17 cellular contexts compared by ENCODE assay signal in the genomic region with DNA sequence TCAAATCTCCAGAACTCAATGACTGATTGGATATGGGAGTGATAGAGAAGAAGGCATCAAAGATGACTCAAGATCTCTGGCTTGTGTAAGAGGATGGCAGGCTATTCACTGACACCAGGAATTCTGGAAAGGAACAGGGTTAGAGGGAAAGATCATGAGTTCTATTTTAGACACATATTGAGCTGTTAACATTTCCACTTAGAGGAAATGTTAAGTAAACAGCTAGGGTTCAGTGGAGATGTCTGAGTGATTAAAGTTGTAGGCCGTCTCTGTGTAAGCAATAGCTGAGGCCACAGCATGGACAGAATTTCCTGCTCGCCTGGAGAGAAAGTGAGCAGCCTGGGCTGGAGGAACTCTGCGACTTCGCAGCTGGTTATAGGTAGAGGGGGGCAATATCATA. TPM values are rescaled to one million over a fixed set of nuclear protein-coding genes. Genes with fewer than 3 reads are reported as not detected.
DNase-seq lines count a peak whose midpoint lies in the region; ATAC-seq and TF ChIP-seq lines count a peak whose summit lies in the region.
"Had no signal": no experiment of that assay in that cellular context is flagged by ENCODE, and none has a peak within 500 bp of the region (broad histone marks: within the 10 kb centered on the region; RNA-seq: fewer than 3 reads in every experiment).

No MANE protein-coding gene starts in this region.

- H3K4me3 Mint-ChIP-seq in activated naive CD8-positive, alpha-beta T cell: no peak overlapping the region
- H3K4me3 Mint-ChIP-seq in activated naive CD8-positive, alpha-beta T cell treated with anti-CD3 and anti-CD28 coated beads for 36 hours: no peak overlapping the region
- no peak overlapping the region for H3K4me3 Mint-ChIP-seq in activated T-helper 1 cell treated with anti-CD3 and anti-CD28 coated beads, Interleukin-12 subunit alpha, Interleukin-12 subunit beta, Interleukin-2, Interleukin-4 antibody, amounts not matched to agents 30 ng/mL and 10 ng/mL and 1 ng/mL, durations not matched to agents 14 hours and 24 hours and 36 hours
- H3K4me3 Mint-ChIP-seq in stimulated activated memory B cell treated with anti-CD40 and anti-IgM and Interleukin-4, amounts not matched to agents 10 μg/mL and 1 μg/mL and 100 μg/mL, for 72 hours: no peak overlapping the region
- H3K4me3 Mint-ChIP-seq in progenitor cell of endocrine pancreas (ENCODE audit: low read depth): no peak overlapping the region

- peaks cover 22% of the 10 kb centered on the region for H3K36me3 Mint-ChIP-seq in activated naive CD8-positive, alpha-beta T cell
- H3K36me3 Mint-ChIP-seq in activated naive CD8-positive, alpha-beta T cell treated with anti-CD3 and anti-CD28 coated beads for 36 hours: peaks cover 43% of the 10 kb centered on the region
- peaks cover 40% of the 10 kb centered on the region for H3K36me3 Mint-ChIP-seq in activated T-helper 1 cell treated with anti-CD3 and anti-CD28 coated beads, Interleukin-12 subunit alpha, Interleukin-12 subunit beta, Interleukin-2, Interleukin-4 antibody, amounts not matched to agents 30 ng/mL and 10 ng/mL and 1 ng/mL, durations not matched to agents 14 hours and 24 hours and 36 hours (ENCODE audit: low read depth)
- peaks cover 58% of the 10 kb centered on the region for H3K36me3 Mint-ChIP-seq in stimulated activated memory B cell treated with anti-CD40 and anti-IgM and Interleukin-4, amounts not matched to agents 10 μg/mL and 1 μg/mL and 100 μg/mL, for 72 hours
- no peaks in the 10 kb centered on the region for H3K36me3 Mint-ChIP-seq in progenitor cell of endocrine pancreas (ENCODE audit: insufficient read depth)

- TF ChIP-seq CTCF in progenitor cell of endocrine pancreas (IDR thresholded peaks at IDR 0.05; ENCODE audit: unreplicated experiment): no peak

- no peaks in the 10 kb centered on the region for H3K9me3 Mint-ChIP-seq in activated naive CD8-positive, alpha-beta T cell (ENCODE audit: low read depth)
- no peaks in the 10 kb centered on the region for H3K9me3 Mint-ChIP-seq in activated naive CD8-positive, alpha-beta T cell treated with anti-CD3 and anti-CD28 coated beads for 36 hours
- no peaks in the 10 kb centered on the region for H3K9me3 Mint-ChIP-seq in activated T-helper 1 cell treated with anti-CD3 and anti-CD28 coated beads, Interleukin-12 subunit alpha, Interleukin-12 subunit beta, Interleukin-2, Interleukin-4 antibody, amounts not matched to agents 30 ng/mL and 10 ng/mL and 1 ng/mL, durations not matched to agents 14 hours and 24 hours and 36 hours
- no peaks in the 10 kb centered on the region for H3K9me3 Mint-ChIP-seq in stimulated activated memory B cell treated with anti-CD40 and anti-IgM and Interleukin-4, amounts not matched to agents 10 μg/mL and 1 μg/mL and 100 μg/mL, for 72 hours
- no peaks in the 10 kb centered on the region for H3K9me3 Mint-ChIP-seq in progenitor cell of endocrine pancreas (ENCODE audit: low read depth)
- H3K9me3 Mint-ChIP-seq: activated T-helper 2 cell treated with anti-CD3 and anti-CD28 coated beads, Interferon-gamma antibody, Interleukin-2, Interleukin-4, amounts not matched to agents 10 μg/mL and 5 μg/mL and 100 μg/mL, durations not matched to agents 14 hours and 24 hours and 36 hours had no signal

- no peak for DNase-seq in activated naive CD8-positive, alpha-beta T cell treated with anti-CD3 and anti-CD28 coated beads for 36 hours
- no peak for DNase-seq in activated T-helper 1 cell treated with anti-CD3 and anti-CD28 coated beads, Interleukin-12 subunit alpha, Interleukin-12 subunit beta, Interleukin-2, Interleukin-4 antibody, amounts not matched to agents 30 ng/mL and 10 ng/mL and 1 ng/mL, durations not matched to agents 14 hours and 24 hours and 36 hours (ENCODE audit: low spot score)
- DNase-seq in kidney tubule cell (ENCODE audit: low spot score) (peak; percentile 25), progenitor cell of endocrine pancreas (ENCODE audit: low spot score, unreplicated experiment) (no peak), amygdala (lab: John Stamatoyannopoulos, UW) (no peak)
- DNase-seq: Caco-2, foreskin keratinocyte, NCI-H187, NCI-H226, right cardiac atrium, RPMI8226, uterus had no signal

- peaks cover 32% of the 10 kb centered on the region for H3K4me1 Mint-ChIP-seq in activated naive CD8-positive, alpha-beta T cell (ENCODE audit: low read depth)
- peaks cover 24% of the 10 kb centered on the region for H3K4me1 Mint-ChIP-seq in activated naive CD8-positive, alpha-beta T cell treated with anti-CD3 and anti-CD28 coated beads for 36 hours
- peaks cover 28% of the 10 kb centered on the region for H3K4me1 Mint-ChIP-seq in activated T-helper 1 cell treated with anti-CD3 and anti-CD28 coated beads, Interleukin-12 subunit alpha, Interleukin-12 subunit beta, Interleukin-2, Interleukin-4 antibody, amounts not matched to agents 30 ng/mL and 10 ng/mL and 1 ng/mL, durations not matched to agents 14 hours and 24 hours and 36 hours (ENCODE audit: low read depth)
- peaks cover 74% of the 10 kb centered on the region for H3K4me1 Mint-ChIP-seq in stimulated activated memory B cell treated with anti-CD40 and anti-IgM and Interleukin-4, amounts not matched to agents 10 μg/mL and 1 μg/mL and 100 μg/mL, for 72 hours
- H3K4me1 Mint-ChIP-seq in progenitor cell of endocrine pancreas (ENCODE audit: low read depth): no peaks in the 10 kb centered on the region

- no peak for ATAC-seq in stimulated activated memory B cell treated with anti-CD40 and anti-IgM and Interleukin-4, amounts not matched to agents 10 μg/mL and 1 μg/mL and 100 μg/mL, for 72 hours
- no peak for ATAC-seq in SK-N-SH treated with all-trans-retinoic acid at 6 μM for 48 hours
- ATAC-seq: foreskin keratinocyte had no signal

- intact Hi-C loops in activated T-helper 1 cell treated with anti-CD3 and anti-CD28 coated beads, Interleukin-12 subunit alpha, Interleukin-12 subunit beta, Interleukin-2, Interleukin-4 antibody, amounts not matched to agents 30 ng/mL and 10 ng/mL and 1 ng/mL, durations not matched to agents 14 hours and 24 hours and 36 hours (cut with micrococcal nuclease): no loop called here

- H3K27me3 Mint-ChIP-seq in activated naive CD8-positive, alpha-beta T cell: no peaks in the 10 kb centered on the region
- no peaks in the 10 kb centered on the region for H3K27me3 Mint-ChIP-seq in activated naive CD8-positive, alpha-beta T cell treated with anti-CD3 and anti-CD28 coated beads for 36 hours
- no peaks in the 10 kb centered on the region for H3K27me3 Mint-ChIP-seq in activated T-helper 1 cell treated with anti-CD3 and anti-CD28 coated beads, Interleukin-12 subunit alpha, Interleukin-12 subunit beta, Interleukin-2, Interleukin-4 antibody, amounts not matched to agents 30 ng/mL and 10 ng/mL and 1 ng/mL, durations not matched to agents 14 hours and 24 hours and 36 hours (ENCODE audit: insufficient read depth)
- no peaks in the 10 kb centered on the region for H3K27me3 Mint-ChIP-seq in stimulated activated memory B cell treated with anti-CD40 and anti-IgM and Interleukin-4, amounts not matched to agents 10 μg/mL and 1 μg/mL and 100 μg/mL, for 72 hours
- H3K27me3 Mint-ChIP-seq in progenitor cell of endocrine pancreas: peaks cover 14% of the 10 kb centered on the region

- peak overlapping the region; percentile 30 for H3K27ac Mint-ChIP-seq in activated naive CD8-positive, alpha-beta T cell
- H3K27ac Mint-ChIP-seq in activated naive CD8-positive, alpha-beta T cell treated with anti-CD3 and anti-CD28 coated beads for 36 hours: no peak overlapping the region
- H3K27ac Mint-ChIP-seq in activated T-helper 1 cell treated with anti-CD3 and anti-CD28 coated beads, Interleukin-12 subunit alpha, Interleukin-12 subunit beta, Interleukin-2, Interleukin-4 antibody, amounts not matched to agents 30 ng/mL and 10 ng/mL and 1 ng/mL, durations not matched to agents 14 hours and 24 hours and 36 hours: peak overlapping the region; percentile 50
- peak overlapping the region; percentile 83 for H3K27ac Mint-ChIP-seq in stimulated activated memory B cell treated with anti-CD40 and anti-IgM and Interleukin-4, amounts not matched to agents 10 μg/mL and 1 μg/mL and 100 μg/mL, for 72 hours
- no peak overlapping the region for H3K27ac Mint-ChIP-seq in progenitor cell of endocrine pancreas

TF ChIP-seq in SK-N-SH treated with all-trans-retinoic acid at 6 μM for 48 hours, 23 proteins besides CTCF, POLR2A, EP300 and RAD21 (continues in another document):
- TF ChIP-seq ZNF8 (CRISPR knock-in tag; IDR thresholded peaks at IDR 0.05): no peak
- TF ChIP-seq, protein P1, sequence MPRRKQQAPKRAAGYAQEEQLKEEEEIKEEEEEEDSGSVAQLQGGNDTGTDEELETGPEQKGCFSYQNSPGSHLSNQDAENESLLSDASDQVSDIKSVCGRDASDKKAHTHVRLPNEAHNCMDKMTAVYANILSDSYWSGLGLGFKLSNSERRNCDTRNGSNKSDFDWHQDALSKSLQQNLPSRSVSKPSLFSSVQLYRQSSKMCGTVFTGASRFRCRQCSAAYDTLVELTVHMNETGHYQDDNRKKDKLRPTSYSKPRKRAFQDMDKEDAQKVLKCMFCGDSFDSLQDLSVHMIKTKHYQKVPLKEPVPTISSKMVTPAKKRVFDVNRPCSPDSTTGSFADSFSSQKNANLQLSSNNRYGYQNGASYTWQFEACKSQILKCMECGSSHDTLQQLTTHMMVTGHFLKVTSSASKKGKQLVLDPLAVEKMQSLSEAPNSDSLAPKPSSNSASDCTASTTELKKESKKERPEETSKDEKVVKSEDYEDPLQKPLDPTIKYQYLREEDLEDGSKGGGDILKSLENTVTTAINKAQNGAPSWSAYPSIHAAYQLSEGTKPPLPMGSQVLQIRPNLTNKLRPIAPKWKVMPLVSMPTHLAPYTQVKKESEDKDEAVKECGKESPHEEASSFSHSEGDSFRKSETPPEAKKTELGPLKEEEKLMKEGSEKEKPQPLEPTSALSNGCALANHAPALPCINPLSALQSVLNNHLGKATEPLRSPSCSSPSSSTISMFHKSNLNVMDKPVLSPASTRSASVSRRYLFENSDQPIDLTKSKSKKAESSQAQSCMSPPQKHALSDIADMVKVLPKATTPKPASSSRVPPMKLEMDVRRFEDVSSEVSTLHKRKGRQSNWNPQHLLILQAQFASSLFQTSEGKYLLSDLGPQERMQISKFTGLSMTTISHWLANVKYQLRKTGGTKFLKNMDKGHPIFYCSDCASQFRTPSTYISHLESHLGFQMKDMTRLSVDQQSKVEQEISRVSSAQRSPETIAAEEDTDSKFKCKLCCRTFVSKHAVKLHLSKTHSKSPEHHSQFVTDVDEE (CRISPR knock-in tag; IDR thresholded peaks at IDR 0.05): no peak

RNA-seq across cellular contexts. Expression of a gene that starts 21.0 kb away (rescaled TPM):
- 10 to 100 TPM; 27.9 to 28.0 TPM for total RNA-seq in activated naive CD8-positive, alpha-beta T cell treated with anti-CD3 and anti-CD28 coated beads for 36 hours
- 94.7 and 96.7 TPM in 2 replicates for total RNA-seq in activated T-helper 1 cell treated with anti-CD3 and anti-CD28 coated beads, Interleukin-12 subunit alpha, Interleukin-12 subunit beta, Interleukin-2, Interleukin-4 antibody, amounts not matched to agents 30 ng/mL and 10 ng/mL and 1 ng/mL, durations not matched to agents 14 hours and 24 hours and 36 hours
- 0.48 and 0.71 TPM in 2 replicates for total RNA-seq in progenitor cell of endocrine pancreas
- total RNA-seq: kidney epithelial cell had no signal

Comparison
In these comparisons a context has a peak if more than half of its experiments do, and no peak if none do; other contexts are left out.
1. H3K27ac Mint-ChIP-seq: peak in activated naive CD8-positive, alpha-beta T cell (single experiment), activated T-helper 1 cell treated with anti-CD3 and anti-CD28 coated beads, Interleukin-12 subunit alpha, Interleukin-12 subunit beta, Interleukin-2, Interleukin-4 antibody, amounts not matched to agents 30 ng/mL and 10 ng/mL and 1 ng/mL, durations not matched to agents 14 hours and 24 hours and 36 hours (single experiment) and stimulated activated memory B cell treated with anti-CD40 and anti-IgM and Interleukin-4, amounts not matched to agents 10 μg/mL and 1 μg/mL and 100 μg/mL, for 72 hours (single experiment); none in activated naive CD8-positive, alpha-beta T cell treated with anti-CD3 and anti-CD28 coated beads for 36 hours (single experiment) and progenitor cell of endocrine pancreas (single experiment).
2. RNA of a gene that starts 21.0 kb away (total RNA-seq): 94.7 to 96.7 TPM in activated T-helper 1 cell treated with anti-CD3 and anti-CD28 coated beads, Interleukin-12 subunit alpha, Interleukin-12 subunit beta, Interleukin-2, Interleukin-4 antibody, amounts not matched to agents 30 ng/mL and 10 ng/mL and 1 ng/mL, durations not matched to agents 14 hours and 24 hours and 36 hours and 27.9 to 28.0 TPM in activated naive CD8-positive, alpha-beta T cell treated with anti-CD3 and anti-CD28 coated beads for 36 hours; 0.48 to 0.71 TPM in progenitor cell of endocrine pancreas; every median in the first group is over 10 times any median in the second.